In the genomic region with DNA sequence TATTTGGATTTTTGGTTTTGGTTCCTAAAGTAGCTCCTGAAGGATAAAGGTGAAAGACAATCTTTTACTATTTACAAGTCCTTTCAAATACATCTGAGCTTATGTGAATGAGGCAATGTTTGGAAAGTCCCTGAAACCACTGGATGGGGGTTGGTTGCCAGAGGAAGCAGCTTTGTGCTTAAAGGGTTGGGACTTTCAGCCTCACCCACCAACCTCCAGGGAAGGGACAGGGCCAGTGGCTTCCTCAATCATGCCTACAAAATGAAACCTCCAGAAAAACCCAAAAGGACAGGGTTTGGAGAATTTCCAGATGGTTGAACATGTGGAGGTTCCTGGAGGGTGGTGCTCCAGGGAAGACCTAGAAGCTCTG, we compare ENCODE assay signal across 15 cellular contexts. TPM values are rescaled to one million over a fixed set of nuclear protein-coding genes. Genes with fewer than 3 reads are reported as not detected.
DNase-seq lines count a peak whose midpoint lies in the region; ATAC-seq and TF ChIP-seq lines count a peak whose summit lies in the region.
"Had no signal": no experiment of that assay in that cellular context is flagged by ENCODE, and none has a peak within 500 bp of the region (broad histone marks: within the 10 kb centered on the region; RNA-seq: fewer than 3 reads in every experiment).

No MANE protein-coding gene starts in this region.

- H3K36me3 Mint-ChIP-seq in nephron progenitor cell (ENCODE audit: low read depth), result no peaks in the 10 kb centered on the region

- H3K9me3 Mint-ChIP-seq in nephron progenitor cell, result peaks cover 5% of the 10 kb centered on the region
- H3K9me3 Mint-ChIP-seq: activated CD4-positive, alpha-beta T cell treated with anti-CD3 and anti-CD28 coated beads, Interleukin-2, amount 10 ng/mL, durations not matched to agents 24 days and 14 days; activated T-cell treated with anti-CD3 and anti-CD28 coated beads, Interleukin-2, amount 50 U/mL, for 4 hours had no signal

- no peak overlapping the region for H3K27ac Mint-ChIP-seq in nephron progenitor cell
- H3K27ac Mint-ChIP-seq: activated CD4-positive, alpha-beta T cell treated with anti-CD3 and anti-CD28 coated beads, Interleukin-2, amount 10 ng/mL, durations not matched to agents 24 days and 14 days; B cell had no signal

- H3K9ac ChIP-seq in adipocyte (ENCODE audit: low read length), result no peak overlapping the region

- peak overlapping the region; percentile 80 for H3K27ac ChIP-seq in foreskin keratinocyte

- no peaks in the 10 kb centered on the region for H3K9me3 ChIP-seq in adipocyte (ENCODE audit: control insufficient read depth, low read length)

- H3K36me3 ChIP-seq in adipocyte (ENCODE audit: control insufficient read depth, insufficient read depth, low read length, severe bottlenecking), result no peaks in the 10 kb centered on the region

- H3K27me3 ChIP-seq in adipocyte (replicated peaks; ENCODE audit: control insufficient read depth, insufficient read depth, low read length) (no peaks in the 10 kb centered on the region), foreskin keratinocyte (no peaks in the 10 kb centered on the region)

- TF ChIP-seq CTCF in foreskin keratinocyte (conservative IDR thresholded peaks at IDR 0.05) (no peak), nephron progenitor cell (IDR thresholded peaks at IDR 0.05) (no peak)

- ATAC-seq in HG02642 (IDR thresholded peaks at IDR 0.05; ENCODE audit: poor library complexity, unreplicated experiment), result peak; percentile 56
- peak; percentile 43 for ATAC-seq in foreskin keratinocyte
- ATAC-seq in esophagus mucosa, result no peak
- ATAC-seq: activated T-cell treated with anti-CD3 and anti-CD28 coated beads, Interleukin-2, amount 50 U/mL, for 4 hours had no signal

- no peak overlapping the region for H3K4me3 ChIP-seq in adipocyte (ENCODE audit: low read length)

- peak; percentile 15 for DNase-seq in Daoy (ENCODE audit: low read depth)
- peak; percentile 42 for DNase-seq in adipocyte (ENCODE audit: low read depth)
- DNase-seq in foreskin keratinocyte, result peak in 1 of 2 donors; percentile 43
- no peak for DNase-seq in NCI-H2107 (lab: John Stamatoyannopoulos, UW)
- no peak for DNase-seq in nephron progenitor cell
- no peak for DNase-seq in amygdala (lab: John Stamatoyannopoulos, UW)
- DNase-seq: activated CD4-positive, alpha-beta T cell treated with anti-CD3 and anti-CD28 coated beads, Interleukin-2, amount 10 ng/mL, durations not matched to agents 24 days and 14 days; activated T-cell treated with anti-CD3 and anti-CD28 coated beads, Interleukin-2, amount 50 U/mL, for 4 hours; DMS79; head of caudate nucleus; mesenchymal stem cell; NCI-H446 had no signal

- H3K4me3 Mint-ChIP-seq in nephron progenitor cell, result no peak overlapping the region
- H3K4me3 Mint-ChIP-seq: activated CD4-positive, alpha-beta T cell treated with anti-CD3 and anti-CD28 coated beads, Interleukin-2, amount 10 ng/mL, durations not matched to agents 24 days and 14 days; activated T-cell treated with anti-CD3 and anti-CD28 coated beads, Interleukin-2, amount 50 U/mL, for 4 hours; B cell had no signal

- no peaks in the 10 kb centered on the region for H3K4me1 Mint-ChIP-seq in nephron progenitor cell
- H3K4me1 Mint-ChIP-seq: activated CD4-positive, alpha-beta T cell treated with anti-CD3 and anti-CD28 coated beads, Interleukin-2, amount 10 ng/mL, durations not matched to agents 24 days and 14 days; B cell had no signal

- peaks cover 16% of the 10 kb centered on the region for H3K4me1 ChIP-seq in adipocyte (ENCODE audit: control insufficient read depth, insufficient read depth, low read length)
- H3K4me1 ChIP-seq in foreskin keratinocyte, result peaks cover 3% of the 10 kb centered on the region

- peaks cover 9% of the 10 kb centered on the region for H3K27me3 Mint-ChIP-seq in nephron progenitor cell (ENCODE audit: low read depth, poor library complexity)

RNA-seq across cellular contexts. Expression of a gene that starts 20.9 kb away (rescaled TPM):
- 1.4 and 3.6 TPM in 2 replicates for total RNA-seq in Daoy (2014; rRNA removed; shearing (Covaris generic))
- total RNA-seq in foreskin keratinocyte (18.6 and 24.8 TPM in 2 replicates), esophagus mucosa (45.3 TPM)
- 12.8 and 19.7 TPM in 2 replicates for polyA plus RNA-seq in foreskin keratinocyte

Comparison
In these comparisons a context has a peak if more than half of its experiments do, and no peak if none do; other contexts are left out.
1. DNase-seq: peak in Daoy (single experiment) and adipocyte (single experiment); none in NCI-H2107 (single experiment), nephron progenitor cell (single experiment) and amygdala (0 of 56).